Comparison of ENCODE assay signal across 1 cellular context in genomic region chr14:31283568-31284252, GRCh38.
TF ChIP-seq lines count a peak whose summit lies in the region.

No MANE protein-coding gene starts in this region.

TF ChIP-seq in HepG2, 621 proteins besides CTCF, POLR2A, EP300 and RAD21 (continued from another document):
- no peak for TF ChIP-seq ZBTB40 (IDR thresholded peaks at IDR 0.05)
- TF ChIP-seq ZBTB40 (CRISPR knock-in tag; IDR thresholded peaks at IDR 0.05), result no peak
- no peak for TF ChIP-seq ZBTB44 (CRISPR knock-in tag; IDR thresholded peaks at IDR 0.05)
- no peak for TF ChIP-seq SOX6 (IDR thresholded peaks at IDR 0.05)
- peak; percentile 28; the same call in 1 of the 2 replicates for TF ChIP-seq SOX6 (CRISPR knock-in tag; IDR thresholded peaks at IDR 0.05)
- peak; percentile 38; the same call in 1 of the 2 replicates for TF ChIP-seq FOXA3 (CRISPR knock-in tag; IDR thresholded peaks at IDR 0.05)
- no peak for TF ChIP-seq MAFF (IDR thresholded peaks at IDR 0.05; ENCODE audit: low read depth, low read length)
- TF ChIP-seq YEATS2 (CRISPR knock-in tag; IDR thresholded peaks at IDR 0.05; ENCODE audit: borderline replicate concordance), result no peak
- TF ChIP-seq ZKSCAN5 (CRISPR knock-in tag; IDR thresholded peaks at IDR 0.05), result no peak
- TF ChIP-seq ZNF616 (CRISPR knock-in tag; IDR thresholded peaks at IDR 0.05; ENCODE audit: low read depth), result no peak
- 0 out of 2 replicates have a peak, but pooled peaks have one; percentile 14 for TF ChIP-seq FOXP4 (CRISPR knock-in tag; IDR thresholded peaks at IDR 0.05)
- no peak for TF ChIP-seq FLYWCH1 (CRISPR knock-in tag; IDR thresholded peaks at IDR 0.05)
- no peak for TF ChIP-seq ZSCAN25 (CRISPR knock-in tag; IDR thresholded peaks at IDR 0.05)
- no peak for TF ChIP-seq ZNF264 (CRISPR knock-in tag; IDR thresholded peaks at IDR 0.05)
- TF ChIP-seq SOX13 (IDR thresholded peaks at IDR 0.05), result no peak
- peak in 1 of 2 experiments; percentile 42; a peak in 2 of 4 replicates for TF ChIP-seq SOX13 (CRISPR knock-in tag; conservative IDR thresholded peaks at IDR 0.05 in 1 of 2, IDR thresholded peaks at IDR 0.05 in 1 of 2)
- TF ChIP-seq ZNF17 (CRISPR knock-in tag; IDR thresholded peaks at IDR 0.05), result no peak
- TF ChIP-seq ELF4 (CRISPR knock-in tag; IDR thresholded peaks at IDR 0.05; ENCODE audit: borderline replicate concordance), result peak; percentile 55; the same call in 1 of the 2 replicates
- no peak for TF ChIP-seq KDM5B (CRISPR knock-in tag; IDR thresholded peaks at IDR 0.05; ENCODE audit: borderline replicate concordance)
- TF ChIP-seq TP53 (CRISPR knock-in tag; conservative IDR thresholded peaks at IDR 0.05), result no peak
- TF ChIP-seq NFIC (IDR thresholded peaks at IDR 0.05; ENCODE audit: low read length), result no peak
- no peak for TF ChIP-seq ZBTB38 (CRISPR knock-in tag; IDR thresholded peaks at IDR 0.05)
- TF ChIP-seq HOXA3 (CRISPR knock-in tag; IDR thresholded peaks at IDR 0.05), result no peak
- TF ChIP-seq POGZ (CRISPR knock-in tag; IDR thresholded peaks at IDR 0.05), result no peak
- no peak for TF ChIP-seq BORCS8-MEF2B (CRISPR knock-in tag; IDR thresholded peaks at IDR 0.05)
- TF ChIP-seq ZNF577 (CRISPR knock-in tag; IDR thresholded peaks at IDR 0.05; ENCODE audit: borderline replicate concordance, low read depth), result no peak
- TF ChIP-seq TEF (CRISPR knock-in tag; IDR thresholded peaks at IDR 0.05), result no peak
- no peak for TF ChIP-seq ZNF615 (CRISPR knock-in tag; IDR thresholded peaks at IDR 0.05; ENCODE audit: borderline replicate concordance)
- peak; percentile 53; the same call in 1 of the 2 replicates for TF ChIP-seq TFAP4 (IDR thresholded peaks at IDR 0.05; ENCODE audit: borderline replicate concordance, low read depth)
- 0 out of 2 replicates have a peak, but pooled peaks have one; percentile 27 for TF ChIP-seq MAX (IDR thresholded peaks at IDR 0.05)
- TF ChIP-seq FOXA1 (IDR thresholded peaks at IDR 0.05), result no peak
- no peak for TF ChIP-seq FOXA1 (CRISPR knock-in tag; IDR thresholded peaks at IDR 0.05)
